9 cellular contexts compared by ENCODE assay signal in the genomic region with DNA sequence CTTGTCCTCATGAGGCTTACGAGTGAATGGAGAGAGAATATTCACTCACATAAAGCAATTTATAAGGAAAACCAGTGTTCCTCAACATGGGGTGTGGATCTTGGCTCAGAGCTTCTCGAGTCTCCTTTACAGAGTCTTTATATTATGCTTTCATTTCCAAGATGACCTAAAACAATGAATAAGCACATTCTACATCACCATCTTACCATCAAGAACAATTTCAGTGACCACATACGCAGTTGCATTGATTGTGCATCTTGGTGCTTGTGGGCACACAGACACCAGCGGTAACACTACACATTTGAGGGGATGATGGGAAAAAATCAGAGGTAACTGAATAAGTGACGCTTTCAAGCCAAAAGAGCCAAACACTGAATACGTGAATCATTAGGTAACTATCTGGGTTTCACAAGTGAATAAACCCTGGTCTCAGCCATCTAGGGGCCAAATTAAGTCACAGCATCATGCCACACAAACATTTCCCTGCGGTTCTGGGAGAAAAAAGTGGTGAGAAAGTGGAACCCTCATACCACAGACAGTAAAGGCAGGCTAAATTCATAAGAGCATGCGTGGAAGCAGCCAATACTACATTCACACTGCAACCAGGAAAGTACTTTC. TPM values are rescaled to one million over a fixed set of nuclear protein-coding genes. Genes with fewer than 3 reads are reported as not detected.
DNase-seq lines count a peak whose midpoint lies in the region; ATAC-seq and TF ChIP-seq lines count a peak whose summit lies in the region.
"Had no signal": no experiment of that assay in that cellular context is flagged by ENCODE, and none has a peak within 500 bp of the region (broad histone marks: within the 10 kb centered on the region; RNA-seq: fewer than 3 reads in every experiment).

No MANE protein-coding gene starts in this region.

- peak; percentile 78 for ATAC-seq in T-helper 17 cell
- no peak for ATAC-seq in upper lobe of left lung (ENCODE audit: low FRiP score in 2 of 2)

- H3K4me3 Mint-ChIP-seq in T-helper 17 cell = no peak overlapping the region
- no peak overlapping the region for H3K4me3 Mint-ChIP-seq in nephron progenitor cell

- H3K27ac Mint-ChIP-seq in T-helper 17 cell = no peak overlapping the region
- H3K27ac Mint-ChIP-seq in nephron progenitor cell = no peak overlapping the region

- TF ChIP-seq CTCF in fibroblast of villous mesenchyme (IDR thresholded peaks at IDR 0.05; ENCODE audit: insufficient read depth, low read depth, low read length) = peak; percentile 38
- no peak for TF ChIP-seq CTCF in upper lobe of left lung (IDR thresholded peaks at IDR 0.05)
- TF ChIP-seq CTCF in nephron progenitor cell (IDR thresholded peaks at IDR 0.05) = no peak
- peak in 3 of 56 donors; percentile 6 to 14 (median 9) for TF ChIP-seq CTCF in dorsolateral prefrontal cortex (IDR thresholded peaks at IDR 0.05 in 54 of 56, conservative IDR thresholded peaks at IDR 0.05 in 2 of 56; ENCODE audit: low read depth in 1 of 56, partially characterized antibody in 56 of 56)

- H3K9me3 Mint-ChIP-seq in nephron progenitor cell = no peaks in the 10 kb centered on the region

- no peak overlapping the region for H3K27ac ChIP-seq in upper lobe of left lung
- H3K27ac ChIP-seq in dorsolateral prefrontal cortex = no peak overlapping the region

- H3K4me1 ChIP-seq in upper lobe of left lung = peaks cover 0 to 3% (median 0%) of the 10 kb centered on the region in 4 donors

- H3K4me1 Mint-ChIP-seq in T-helper 17 cell (peaks cover 9% of the 10 kb centered on the region), nephron progenitor cell (no peaks in the 10 kb centered on the region)

- H3K27me3 ChIP-seq in upper lobe of left lung (no peaks in the 10 kb centered on the region), dorsolateral prefrontal cortex (no peaks in the 10 kb centered on the region)

- H3K9me3 ChIP-seq in T-helper 17 cell (ENCODE audit: control insufficient read depth, low read length, poor library complexity, severe bottlenecking) (no peaks in the 10 kb centered on the region), upper lobe of left lung (no peaks in the 10 kb centered on the region)

- H3K4me3 ChIP-seq in fibroblast of villous mesenchyme (ENCODE audit: low read depth, low read length) (no peak overlapping the region), upper lobe of left lung (no peak overlapping the region), dorsolateral prefrontal cortex (no peak overlapping the region)

- no peak for TF ChIP-seq EP300 in upper lobe of left lung (IDR thresholded peaks at IDR 0.05)

- no peak for TF ChIP-seq POLR2A in upper lobe of left lung (IDR thresholded peaks at IDR 0.05)

- no peaks in the 10 kb centered on the region for H3K27me3 Mint-ChIP-seq in T-helper 17 cell
- H3K27me3 Mint-ChIP-seq in nephron progenitor cell (ENCODE audit: low read depth, poor library complexity) = no peaks in the 10 kb centered on the region

- H3K36me3 ChIP-seq in upper lobe of left lung = peaks cover 25 to 95% (median 64%) of the 10 kb centered on the region in 4 donors

- 78 to 79% methylated on average over 8 of the region's 8 CpGs for WGBS in upper lobe of left lung, 2 donors

- H3K36me3 Mint-ChIP-seq in T-helper 17 cell (ENCODE audit: low read depth) (no peaks in the 10 kb centered on the region), nephron progenitor cell (ENCODE audit: low read depth) (peaks cover 35% of the 10 kb centered on the region)

- intact Hi-C loops in dorsolateral prefrontal cortex (cut with DNase I) = no loop called here

- peak; percentile 14 for DNase-seq in stimulated activated naive CD4-positive, alpha-beta T cell treated with Interleukin-2 at 50 U/mL for 16 hours (lab: John Stamatoyannopoulos, UW)
- DNase-seq in stimulated activated naive CD4-positive, alpha-beta T cell (lab: John Stamatoyannopoulos, UW) = no peak
- DNase-seq in T-helper 17 cell (no peak), fibroblast of villous mesenchyme (ENCODE audit: low read depth) (peak; percentile 48), upper lobe of left lung (no peak), nephron progenitor cell (no peak), dorsolateral prefrontal cortex (no peak), NCI-H2171 treated with DMSO at 0.1 percent for 48 hours (lab: John Stamatoyannopoulos, UW) (no peak)
- DNase-seq: GDM1 had no signal

RNA-seq across cellular contexts. Expression of a gene that starts 9.4 kb away (rescaled TPM):
- 10 to 100 TPM; 69.6 to 88.5 TPM for total RNA-seq in T-helper 17 cell
- 9.0 and 9.9 TPM in 2 replicates for total RNA-seq in fibroblast of villous mesenchyme
- total RNA-seq in upper lobe of left lung = 100 to 1,000 TPM in 1 of 6 donors, 10 to 100 TPM in 5; 21.3 to 118 (median 29.5) TPM
- 10 to 100 TPM; 12.1 to 25.1 (median 17.5) TPM for total RNA-seq in dorsolateral prefrontal cortex

RNA-seq across cellular contexts. Expression of a gene that starts 16.3 kb away (rescaled TPM):
- 10 to 100 TPM; 28.2 to 33.5 TPM for total RNA-seq in T-helper 17 cell
- total RNA-seq in fibroblast of villous mesenchyme = 45.7 and 68.7 TPM in 2 replicates
- total RNA-seq in upper lobe of left lung = 10 to 100 TPM; 36.3 to 67.1 (median 38.8) TPM
- total RNA-seq in dorsolateral prefrontal cortex = 100 to 1,000 TPM; 106 to 220 (median 167) TPM

RNA-seq across cellular contexts. Expression of a gene that starts 37.8 kb away (rescaled TPM):
- 1,000 to 10,000 TPM; 1,821 to 1,859 TPM for total RNA-seq in T-helper 17 cell
- total RNA-seq in fibroblast of villous mesenchyme = 1,013 and 1,112 TPM in 2 replicates
- 1,000 to 10,000 TPM in 4 of 6 donors, 100 to 1,000 TPM in 2; 542 to 1,288 (median 1,062) TPM for total RNA-seq in upper lobe of left lung
- 100 to 1,000 TPM; 239 to 571 (median 364) TPM for total RNA-seq in dorsolateral prefrontal cortex

RNA-seq across cellular contexts. Expression of a gene that starts 54.2 kb away (rescaled TPM):
- total RNA-seq in T-helper 17 cell = 100 to 1,000 TPM; 106 to 115 TPM
- total RNA-seq in fibroblast of villous mesenchyme = 355 and 475 TPM in 2 replicates
- total RNA-seq in upper lobe of left lung = 100 to 1,000 TPM in 5 of 6 donors, 10 to 100 TPM in 1; 97.9 to 168 (median 149) TPM
- total RNA-seq in dorsolateral prefrontal cortex = 100 to 1,000 TPM in 14 of 120 experiments, 10 to 100 TPM in 106; 54.6 to 125 (median 90.0) TPM

Comparison
In these comparisons a context has a peak if more than half of its experiments do, and no peak if none do; other contexts are left out.
1. DNase-seq: peak in stimulated activated naive CD4-positive, alpha-beta T cell treated with Interleukin-2 at 50 U/mL for 16 hours (single experiment) and fibroblast of villous mesenchyme (single experiment); none in stimulated activated naive CD4-positive, alpha-beta T cell (0 of 6), T-helper 17 cell (0 of 3), upper lobe of left lung (0 of 2), nephron progenitor cell (single experiment), dorsolateral prefrontal cortex (0 of 10) and NCI-H2171 treated with DMSO at 0.1 percent for 48 hours (single experiment).